In genomic region chr19:6364353-6364752, GRCh38 we compare ENCODE assay signal across 1 cellular context.
TF ChIP-seq lines count a peak whose summit lies in the region.

No MANE protein-coding gene starts in this region.

TF ChIP-seq in K562, 482 proteins besides CTCF, POLR2A, EP300 and RAD21:
- no peak for TF ChIP-seq RREB1 (CRISPR knock-in tag; IDR thresholded peaks at IDR 0.05)
- TF ChIP-seq ATF1 (CRISPR knock-in tag; IDR thresholded peaks at IDR 0.05), result no peak
- TF ChIP-seq ATF1 (tag; IDR thresholded peaks at IDR 0.05), result no peak
- peak; percentile 36; the same call in 1 of the 2 replicates for TF ChIP-seq POLR2G (IDR thresholded peaks at IDR 0.05; ENCODE audit: low read depth, low read length)
- peak; percentile 58 for TF ChIP-seq RBFOX2 (IDR thresholded peaks at IDR 0.05; ENCODE audit: low read depth, low read length)
